Comparison of ENCODE assay signal across 29 cellular contexts in genomic region chr17:64625541-64625940, GRCh38.
"Had no signal": no experiment of that assay in that cellular context is flagged by ENCODE, and none has a peak within 500 bp of the region (broad histone marks: within the 10 kb centered on the region; RNA-seq: fewer than 3 reads in every experiment).

No MANE protein-coding gene starts in this region.

- ATAC-seq: pancreas, sciatic nerve had no signal

- H3K27me3 ChIP-seq: ascending aorta, cardiac muscle cell, esophagus squamous epithelium, pancreas, suprapubic skin, tibial artery had no signal

- H3K27ac Mint-ChIP-seq: activated CD4-positive, alpha-beta memory T cell treated with anti-CD3 and anti-CD28 coated beads, Interleukin-2, amount 10 ng/mL, durations not matched to agents 7 days and 5 days; activated CD4-positive, alpha-beta T cell treated with anti-CD3 and anti-CD28 coated beads, Interleukin-2, amount 10 ng/mL, durations not matched to agents 24 days and 14 days; activated naive CD4-positive, alpha-beta T cell treated with anti-CD3 and anti-CD28 coated beads, Interleukin-2, amount 10 ng/mL, durations not matched to agents 7 days and 5 days; activated naive CD8-positive, alpha-beta T cell treated with anti-CD3 and anti-CD28 coated beads, Interleukin-2, amount 10 ng/mL, durations not matched to agents 7 days and 5 days; activated T-cell treated with anti-CD3 and anti-CD28 coated beads, Interleukin-2, amount 50 U/mL, for 24 hours; endodermal cell had no signal

- H3K9me3 ChIP-seq: ascending aorta, esophagus squamous epithelium, left ventricle myocardium inferior, pancreas, prostate gland, suprapubic skin, tibial artery had no signal

- H3K27ac ChIP-seq: ascending aorta, cardiac muscle cell, esophagus squamous epithelium, left ventricle myocardium inferior, pancreas, prostate gland, suprapubic skin, tibial artery had no signal

- H3K27me3 Mint-ChIP-seq: activated CD4-positive, alpha-beta memory T cell treated with anti-CD3 and anti-CD28 coated beads, Interleukin-2, amount 10 ng/mL, durations not matched to agents 7 days and 5 days; activated CD4-positive, alpha-beta T cell treated with anti-CD3 and anti-CD28 coated beads, Interleukin-2, amount 10 ng/mL, durations not matched to agents 24 days and 14 days; activated naive CD4-positive, alpha-beta T cell treated with anti-CD3 and anti-CD28 coated beads, Interleukin-2, amount 10 ng/mL, durations not matched to agents 7 days and 5 days; activated naive CD8-positive, alpha-beta T cell treated with anti-CD3 and anti-CD28 coated beads, Interleukin-2, amount 10 ng/mL, durations not matched to agents 7 days and 5 days; activated T-cell treated with anti-CD3 and anti-CD28 coated beads, Interleukin-2, amount 50 U/mL, for 24 hours; brain; naive B cell had no signal

- DNase-seq: activated CD4-positive, alpha-beta memory T cell treated with anti-CD3 and anti-CD28 coated beads, Interleukin-2, amount 10 ng/mL, durations not matched to agents 7 days and 5 days; activated CD4-positive, alpha-beta T cell treated with anti-CD3 and anti-CD28 coated beads, Interleukin-2, amount 10 ng/mL, durations not matched to agents 24 days and 14 days; activated CD4-positive, CD25-positive, alpha-beta regulatory T cell treated with anti-CD3 and anti-CD28 coated beads, Interleukin-2, amount 50 U/mL, for 72 hours; activated CD8-positive, alpha-beta memory T cell treated with anti-CD3 and anti-CD28 coated beads, Interleukin-2, amount 50 U/mL, for 48 hours; activated gamma-delta T cell; activated naive CD4-positive, alpha-beta T cell treated with anti-CD3 and anti-CD28 coated beads, Interleukin-2, amount 10 ng/mL, durations not matched to agents 7 days and 5 days; activated naive CD8-positive, alpha-beta T cell treated with anti-CD3 and anti-CD28 coated beads, Interleukin-2, amount 10 ng/mL, durations not matched to agents 7 days and 5 days; activated T-cell treated with anti-CD3 and anti-CD28 coated beads, Interleukin-2, amount 50 U/mL, for 24 hours; cortex of kidney; endodermal cell; esophagus squamous epithelium; left ventricle myocardium inferior; naive B cell; nucleus accumbens; pancreas; retina; small intestine; stimulated activated CD4-positive, alpha-beta T cell treated with anti-CD3 and anti-CD28 coated beads, Interleukin-1b, Interleukin-23, amount 100 ng/mL, for 48 hours; stimulated activated CD4-positive, alpha-beta T cell treated with anti-CD3 and anti-CD28 coated beads, Interleukin-4, amount 100 ng/mL, for 4 hours; stimulated activated naive CD4-positive, alpha-beta T cell; T-helper 2 cell; tibial artery had no signal

- H3K4me3 Mint-ChIP-seq: activated CD4-positive, alpha-beta memory T cell treated with anti-CD3 and anti-CD28 coated beads, Interleukin-2, amount 10 ng/mL, durations not matched to agents 7 days and 5 days; activated CD4-positive, alpha-beta T cell treated with anti-CD3 and anti-CD28 coated beads, Interleukin-2, amount 10 ng/mL, durations not matched to agents 24 days and 14 days; activated naive CD4-positive, alpha-beta T cell treated with anti-CD3 and anti-CD28 coated beads, Interleukin-2, amount 10 ng/mL, durations not matched to agents 7 days and 5 days; activated naive CD8-positive, alpha-beta T cell treated with anti-CD3 and anti-CD28 coated beads, Interleukin-2, amount 10 ng/mL, durations not matched to agents 7 days and 5 days; activated T-cell treated with anti-CD3 and anti-CD28 coated beads, Interleukin-2, amount 50 U/mL, for 24 hours; brain; endodermal cell; naive B cell; neural crest cell had no signal

- H3K36me3 ChIP-seq: ascending aorta, cardiac muscle cell, esophagus squamous epithelium, left ventricle myocardium inferior, pancreas, prostate gland, suprapubic skin, tibial artery had no signal

- H3K9me3 Mint-ChIP-seq: activated CD4-positive, alpha-beta memory T cell treated with anti-CD3 and anti-CD28 coated beads, Interleukin-2, amount 10 ng/mL, durations not matched to agents 7 days and 5 days; activated CD4-positive, alpha-beta T cell treated with anti-CD3 and anti-CD28 coated beads, Interleukin-2, amount 10 ng/mL, durations not matched to agents 24 days and 14 days; activated naive CD4-positive, alpha-beta T cell treated with anti-CD3 and anti-CD28 coated beads, Interleukin-2, amount 10 ng/mL, durations not matched to agents 7 days and 5 days; activated naive CD8-positive, alpha-beta T cell treated with anti-CD3 and anti-CD28 coated beads, Interleukin-2, amount 10 ng/mL, durations not matched to agents 7 days and 5 days; activated T-cell treated with anti-CD3 and anti-CD28 coated beads, Interleukin-2, amount 50 U/mL, for 24 hours; endodermal cell; naive B cell; neural crest cell had no signal

- H3K4me3 ChIP-seq: ascending aorta, cardiac muscle cell, esophagus squamous epithelium, left ventricle myocardium inferior, pancreas, prostate gland, suprapubic skin, tibial artery had no signal
